Comparison of ENCODE assay signal across 18 cellular contexts in genomic region chr3:6805236-6805635, GRCh38. TPM values are rescaled to one million over a fixed set of nuclear protein-coding genes. Genes with fewer than 3 reads are reported as not detected.
DNase-seq lines count a peak whose midpoint lies in the region; ATAC-seq and TF ChIP-seq lines count a peak whose summit lies in the region.
"Had no signal": no experiment of that assay in that cellular context is flagged by ENCODE, and none has a peak within 500 bp of the region (broad histone marks: within the 10 kb centered on the region; RNA-seq: fewer than 3 reads in every experiment).

No MANE protein-coding gene starts in this region.

- H4K12ac ChIP-seq in trophoblast cell (ENCODE audit: low read depth, low read length) = no peak overlapping the region

- no peak for ATAC-seq in heart right ventricle
- ATAC-seq: A549, GM12878, GM23338 had no signal

- no peak overlapping the region for H2BK120ac ChIP-seq in trophoblast cell (ENCODE audit: insufficient read depth, low read length, poor library complexity)

- DNase-seq in HT1080 (ENCODE audit: low read depth) (peak; percentile 77), astrocyte of the cerebellum (ENCODE audit: low read depth) (peak; percentile 58), glomerular visceral epithelial cell (ENCODE audit: extremely low spot score) (peak; percentile 2), trophoblast cell (peak; percentile 47 to 78), MM.1S (no peak), heart right ventricle (no peak), medulla oblongata (ENCODE audit: extremely low spot score) (no peak)
- DNase-seq: DMS 273 treated with DMSO at 0.1 percent for 48 hours, GDM1, NCI-H1436 treated with DMSO at 0.1 percent for 48 hours, NCI-H2081, NCI-H2227 treated with DMSO at 0.1 percent for 48 hours, NCI-H524 treated with DMSO at 0.1 percent for 48 hours, SHP77 treated with DMSO at 0.1 percent for 48 hours had no signal

- H3K9me2 ChIP-seq in MM.1S (replicated peaks; ENCODE audit: insufficient read depth, low read length) = no peaks in the 10 kb centered on the region

- no peak overlapping the region for H3K18ac ChIP-seq in trophoblast cell (ENCODE audit: low read length)

- no peaks in the 10 kb centered on the region for H3F3A ChIP-seq in MM.1S (ENCODE audit: insufficient read depth, low read length)

- H3K14ac ChIP-seq in trophoblast cell (ENCODE audit: low read length) = no peak overlapping the region

- no CpG with 5 or more reads among the region's 2 CpGs for WGBS in trophoblast cell (ENCODE audit: extremely low coverage, insufficient coverage, insufficient read length)
- 53 to 57% methylated on average over 2 of the region's 2 CpGs for WGBS in heart right ventricle, 2 donors

- H2BK5ac ChIP-seq in trophoblast cell (ENCODE audit: low read depth, low read length, poor library complexity) = no peak overlapping the region

- H3K27me3 ChIP-seq in trophoblast cell (ENCODE audit: insufficient read depth, low read length) (no peaks in the 10 kb centered on the region), MM.1S (replicated peaks; ENCODE audit: insufficient read depth, low read length) (no peaks in the 10 kb centered on the region), heart right ventricle (peaks cover 0 to 4% (median 0%) of the 10 kb centered on the region in 7 donors)
- H3K27me3 ChIP-seq: BLaER1 treated with 17β-estradiol and CSF1 and Interleukin-3, amounts not matched to agents 10 nM and 100 nM had no signal

- in situ Hi-C loops in astrocyte of the cerebellum (cut with HindIII; ENCODE audit: low sequenced_read_pairs) = no loop called here

- H3K4me2 ChIP-seq in trophoblast cell (ENCODE audit: low read length) = no peak overlapping the region
- no peak overlapping the region for H3K4me2 ChIP-seq in MM.1S (ENCODE audit: low read depth, low read length)
- H3K4me2 ChIP-seq: A549; BLaER1 treated with 17β-estradiol and CSF1 and Interleukin-3, amounts not matched to agents 10 nM and 100 nM; GM23338 had no signal

- H3K4me3 ChIP-seq in astrocyte of the cerebellum (ENCODE audit: low read depth, low read length) (no peak overlapping the region), trophoblast cell (ENCODE audit: low read depth, low read length) (no peak overlapping the region), MM.1S (ENCODE audit: low read length) (no peak overlapping the region), heart right ventricle (no peak overlapping the region)
- H3K4me3 ChIP-seq: A549; BLaER1 treated with 17β-estradiol and CSF1 and Interleukin-3, amounts not matched to agents 10 nM and 100 nM; GM12878; GM23338 had no signal

- no peak overlapping the region for H2BK12ac ChIP-seq in trophoblast cell (ENCODE audit: low read length)

- H3K9me3 ChIP-seq in trophoblast cell (ENCODE audit: insufficient read depth, low read depth, low read length) (no peaks in the 10 kb centered on the region), MM.1S (replicated peaks; ENCODE audit: insufficient read depth, low read length) (no peaks in the 10 kb centered on the region), heart right ventricle (no peaks in the 10 kb centered on the region)
- H3K9me3 ChIP-seq: A549; BLaER1 treated with 17β-estradiol and CSF1 and Interleukin-3, amounts not matched to agents 10 nM and 100 nM had no signal

- H3K9ac ChIP-seq in trophoblast cell (ENCODE audit: low read length) (no peak overlapping the region), MM.1S (ENCODE audit: low read length) (no peak overlapping the region)
- H3K9ac ChIP-seq: BLaER1 treated with 17β-estradiol and CSF1 and Interleukin-3, amounts not matched to agents 10 nM and 100 nM had no signal

- H4K20me1 ChIP-seq in MM.1S (ENCODE audit: insufficient read depth, low read length) = no peaks in the 10 kb centered on the region
- H4K20me1 ChIP-seq: BLaER1 treated with 17β-estradiol and CSF1 and Interleukin-3, amounts not matched to agents 10 nM and 100 nM had no signal

- H2AK5ac ChIP-seq in trophoblast cell (ENCODE audit: low read length) = no peak overlapping the region

- no peaks in the 10 kb centered on the region for H3K36me3 ChIP-seq in trophoblast cell (ENCODE audit: control insufficient read depth in 1 of 2, insufficient read depth in 2 of 2, low read length in 2 of 2)
- no peaks in the 10 kb centered on the region for H3K36me3 ChIP-seq in MM.1S (replicated peaks; ENCODE audit: insufficient read depth, low read length)
- no peaks in the 10 kb centered on the region for H3K36me3 ChIP-seq in heart right ventricle
- H3K36me3 ChIP-seq: BLaER1 treated with 17β-estradiol and CSF1 and Interleukin-3, amounts not matched to agents 10 nM and 100 nM had no signal

- H4K8ac ChIP-seq in trophoblast cell (ENCODE audit: low read depth, low read length) = no peak overlapping the region

- H2AFZ ChIP-seq in trophoblast cell (ENCODE audit: insufficient read depth, low read length, poor library complexity) = no peak overlapping the region
- no peak overlapping the region for H2AFZ ChIP-seq in MM.1S (ENCODE audit: low read length)
- H2AFZ ChIP-seq: GM23338 had no signal

- no peaks in the 10 kb centered on the region for H3K79me2 ChIP-seq in trophoblast cell (ENCODE audit: control insufficient read depth, insufficient read depth, low read length, poor library complexity)
- no peaks in the 10 kb centered on the region for H3K79me2 ChIP-seq in MM.1S (ENCODE audit: low read length)

- H3K4me1 ChIP-seq in trophoblast cell (ENCODE audit: control insufficient read depth in 1 of 2, insufficient read depth in 2 of 2, low read length in 2 of 2) = no peaks in the 10 kb centered on the region
- H3K4me1 ChIP-seq in MM.1S (ENCODE audit: low read length) = peaks cover 4% of the 10 kb centered on the region; the same call in 1 of the 2 replicates
- no peaks in the 10 kb centered on the region for H3K4me1 ChIP-seq in heart right ventricle
- H3K4me1 ChIP-seq: A549 had no signal

- H3K23ac ChIP-seq in trophoblast cell (ENCODE audit: low read length) = no peak overlapping the region

- no peak overlapping the region for H3K4ac ChIP-seq in trophoblast cell (ENCODE audit: low read depth, low read length)

- TF ChIP-seq CTCF in astrocyte of the cerebellum (IDR thresholded peaks at IDR 0.05; ENCODE audit: low read depth, low read length, missing control alignments) (no peak), MM.1S (IDR thresholded peaks at IDR 0.05; ENCODE audit: low read length) (no peak), heart right ventricle (IDR thresholded peaks at IDR 0.05) (no peak)

- no peak overlapping the region for H4K91ac ChIP-seq in trophoblast cell (ENCODE audit: low read depth, low read length)

- H3K27ac ChIP-seq in trophoblast cell (ENCODE audit: low read depth, low read length) = no peak overlapping the region
- H3K27ac ChIP-seq in MM.1S (ENCODE audit: low read length) = no peak overlapping the region
- H3K27ac ChIP-seq in heart right ventricle = no peak overlapping the region
- H3K27ac ChIP-seq: A549; BLaER1 treated with 17β-estradiol and CSF1 and Interleukin-3, amounts not matched to agents 10 nM and 100 nM had no signal

- intact Hi-C loops in heart right ventricle (cut with DNase I) = loop anchor here in 1 of 10 donors (10.0 kb wide), 1 partner anchor 1580 kb away; no protein-coding TSS in a partner anchor

- no peaks in the 10 kb centered on the region for H3K79me1 ChIP-seq in trophoblast cell (ENCODE audit: low read length)

RNA-seq across cellular contexts. Expression of gene GRM7, which starts 55.7 kb away (rescaled TPM):
- total RNA-seq in HT1080 (2014; rRNA removed; shearing (Covaris generic)) = 0.13 and 0.27 TPM in 2 replicates
- polyA plus RNA-seq in HT1080 (2015; cell fraction: cytosol; rRNA removed) = 0.02 and 0.09 TPM in 2 replicates
- polyA plus RNA-seq in HT1080 (2015; cell fraction: nucleus; rRNA removed) = 0.06 and 0.23 TPM in 2 replicates
- polyA plus RNA-seq in trophoblast cell (2013) = not detected in 2 replicates
- not detected for total RNA-seq in heart right ventricle
- polyA plus RNA-seq in heart right ventricle = not detected
- total RNA-seq: GM12878, GM23338 had no signal
- polyA plus RNA-seq: A549, GM12878 had no signal

Comparison
In these comparisons a context has a peak if more than half of its experiments do, and no peak if none do; other contexts are left out.
1. DNase-seq: peak in HT1080 (single experiment), astrocyte of the cerebellum (single experiment), glomerular visceral epithelial cell (single experiment) and trophoblast cell (2 of 2); none in MM.1S (single experiment), heart right ventricle (0 of 2) and medulla oblongata (single experiment).